ENCODE assay signal across 22 cellular contexts in genomic region chr10:130615463-130615862, GRCh38.
"Had no signal": no experiment of that assay in that cellular context is flagged by ENCODE, and none has a peak within 500 bp of the region (broad histone marks: within the 10 kb centered on the region; RNA-seq: fewer than 3 reads in every experiment).

No MANE protein-coding gene starts in this region.

- DNase-seq: activated CD4-positive, alpha-beta T cell treated with anti-CD3 and anti-CD28 coated beads for 4 hours; activated CD4-positive, alpha-beta T cell treated with anti-CD3 and anti-CD28 coated beads, Interleukin-2, amount 50 U/mL, for 48 hours; activated CD4-positive, CD25-positive, alpha-beta regulatory T cell; activated naive CD4-positive, alpha-beta T cell treated with anti-CD3 and anti-CD28 coated beads, Interleukin-2, amount 10 ng/mL, durations not matched to agents 7 days and 5 days; activated T-cell treated with anti-CD3 and anti-CD28 coated beads, Interleukin-2, amount 50 U/mL, for 48 hours; amygdala; cerebellar nuclear complex; heart left ventricle; kidney; lower lobe of right lung; naive B cell; posterior cingulate gyrus; sigmoid colon; stimulated activated CD4-positive, alpha-beta T cell treated with anti-CD3 and anti-CD28 coated beads, Interleukin-2, amount 100 ng/mL, for 48 hours; stimulated activated naive CD4-positive, alpha-beta T cell; testis; trophoblast cell had no signal

- H3K4me1 Mint-ChIP-seq: activated naive CD4-positive, alpha-beta T cell treated with anti-CD3 and anti-CD28 coated beads, Interleukin-2, amount 10 ng/mL, durations not matched to agents 7 days and 5 days; neural crest cell had no signal

- H3K27ac ChIP-seq: coronary artery, epithelial cell of prostate, heart left ventricle, lower lobe of right lung, sigmoid colon, testis, vagina had no signal

- H3K36me3 ChIP-seq: heart left ventricle, lower lobe of right lung, sigmoid colon, vagina had no signal

- H3K9me3 Mint-ChIP-seq: activated naive CD4-positive, alpha-beta T cell treated with anti-CD3 and anti-CD28 coated beads, Interleukin-2, amount 10 ng/mL, durations not matched to agents 7 days and 5 days had no signal

- H3K4me1 ChIP-seq: heart left ventricle, lower lobe of right lung, sigmoid colon, testis, vagina had no signal

- H3K27me3 ChIP-seq: testis, vagina had no signal

- H3K27me3 Mint-ChIP-seq: activated naive CD4-positive, alpha-beta T cell treated with anti-CD3 and anti-CD28 coated beads, Interleukin-2, amount 10 ng/mL, durations not matched to agents 7 days and 5 days had no signal

- ATAC-seq: heart left ventricle, left lobe of liver, lower lobe of right lung had no signal

- H3K27ac Mint-ChIP-seq: activated naive CD4-positive, alpha-beta T cell treated with anti-CD3 and anti-CD28 coated beads, Interleukin-2, amount 10 ng/mL, durations not matched to agents 7 days and 5 days; naive B cell had no signal

- H3K9me3 ChIP-seq: lower lobe of right lung, testis, vagina had no signal

- H3K4me3 ChIP-seq: coronary artery, heart left ventricle, lower lobe of right lung, sigmoid colon, testis, vagina had no signal

- H3K4me3 Mint-ChIP-seq: activated naive CD4-positive, alpha-beta T cell treated with anti-CD3 and anti-CD28 coated beads, Interleukin-2, amount 10 ng/mL, durations not matched to agents 7 days and 5 days; naive B cell; neural crest cell had no signal

- H3K36me3 Mint-ChIP-seq: activated naive CD4-positive, alpha-beta T cell treated with anti-CD3 and anti-CD28 coated beads, Interleukin-2, amount 10 ng/mL, durations not matched to agents 7 days and 5 days; naive B cell had no signal
